In the genomic region with DNA sequence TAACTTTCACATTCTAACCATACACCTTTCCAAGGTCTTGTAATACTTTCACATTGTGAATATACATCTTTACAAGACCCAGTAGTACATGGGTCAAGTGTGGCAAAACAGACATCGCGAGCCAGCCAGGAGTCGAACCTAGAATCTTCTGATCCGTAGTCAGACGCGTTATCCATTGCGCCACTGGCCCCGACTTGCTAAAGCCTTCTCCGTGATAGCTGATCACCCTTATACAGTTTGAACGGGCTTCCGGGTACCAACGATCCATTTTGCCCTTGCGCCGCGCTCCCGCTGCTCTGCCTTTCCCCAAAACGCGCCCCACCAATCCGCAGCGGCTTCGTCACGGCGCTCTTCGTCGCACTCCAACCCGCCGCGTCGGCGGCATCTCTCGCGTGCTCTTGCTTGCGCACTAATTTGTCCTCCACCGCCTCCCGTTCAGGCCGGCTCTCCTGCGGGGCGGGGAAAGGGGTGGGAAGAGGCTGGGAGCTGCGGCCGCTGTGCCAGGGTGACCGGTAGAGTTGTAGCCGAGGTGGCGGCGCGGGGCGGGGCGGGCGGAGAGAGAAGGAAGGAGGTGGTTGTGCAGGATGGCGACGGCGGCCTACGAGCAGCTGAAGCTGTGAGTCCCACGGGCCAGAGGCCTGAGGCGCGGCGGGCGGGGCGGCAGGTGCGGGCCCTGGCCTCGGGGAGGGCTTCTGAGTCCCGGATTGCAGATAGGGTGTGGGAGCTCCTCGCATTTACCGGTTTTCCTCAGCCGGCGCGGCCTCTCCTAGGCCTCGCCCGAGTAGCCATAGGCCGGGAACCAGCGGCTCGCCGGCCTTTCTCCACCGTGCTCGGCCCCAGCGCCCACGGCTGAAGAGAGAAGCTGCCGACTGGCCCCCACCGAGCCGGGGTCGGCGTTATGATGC, we compare ENCODE assay signal across 1 cellular context.
TF ChIP-seq lines count a peak whose summit lies in the region.

A gene with protein sequence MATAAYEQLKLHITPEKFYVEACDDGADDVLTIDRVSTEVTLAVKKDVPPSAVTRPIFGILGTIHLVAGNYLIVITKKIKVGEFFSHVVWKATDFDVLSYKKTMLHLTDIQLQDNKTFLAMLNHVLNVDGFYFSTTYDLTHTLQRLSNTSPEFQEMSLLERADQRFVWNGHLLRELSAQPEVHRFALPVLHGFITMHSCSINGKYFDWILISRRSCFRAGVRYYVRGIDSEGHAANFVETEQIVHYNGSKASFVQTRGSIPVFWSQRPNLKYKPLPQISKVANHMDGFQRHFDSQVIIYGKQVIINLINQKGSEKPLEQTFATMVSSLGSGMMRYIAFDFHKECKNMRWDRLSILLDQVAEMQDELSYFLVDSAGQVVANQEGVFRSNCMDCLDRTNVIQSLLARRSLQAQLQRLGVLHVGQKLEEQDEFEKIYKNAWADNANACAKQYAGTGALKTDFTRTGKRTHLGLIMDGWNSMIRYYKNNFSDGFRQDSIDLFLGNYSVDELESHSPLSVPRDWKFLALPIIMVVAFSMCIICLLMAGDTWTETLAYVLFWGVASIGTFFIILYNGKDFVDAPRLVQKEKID (plus strand): TSS at position 515 of the 905 bp plus-strand sequence. CDS start 70 bp downstream, at position 585.

TF ChIP-seq in A549, 52 proteins besides CTCF, POLR2A, EP300 and RAD21 (continued from another document):
- TF ChIP-seq, protein P1, sequence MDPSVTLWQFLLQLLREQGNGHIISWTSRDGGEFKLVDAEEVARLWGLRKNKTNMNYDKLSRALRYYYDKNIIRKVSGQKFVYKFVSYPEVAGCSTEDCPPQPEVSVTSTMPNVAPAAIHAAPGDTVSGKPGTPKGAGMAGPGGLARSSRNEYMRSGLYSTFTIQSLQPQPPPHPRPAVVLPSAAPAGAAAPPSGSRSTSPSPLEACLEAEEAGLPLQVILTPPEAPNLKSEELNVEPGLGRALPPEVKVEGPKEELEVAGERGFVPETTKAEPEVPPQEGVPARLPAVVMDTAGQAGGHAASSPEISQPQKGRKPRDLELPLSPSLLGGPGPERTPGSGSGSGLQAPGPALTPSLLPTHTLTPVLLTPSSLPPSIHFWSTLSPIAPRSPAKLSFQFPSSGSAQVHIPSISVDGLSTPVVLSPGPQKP (IDR thresholded peaks at IDR 0.05; ENCODE audit: low read depth, low read length) = no peak
- TF ChIP-seq RARB (CRISPR knock-in tag; IDR thresholded peaks at IDR 0.05) (no peak), TP53 (CRISPR knock-in tag; IDR thresholded peaks at IDR 0.05) (no peak), ZC3H11A (IDR thresholded peaks at IDR 0.05) (no peak), MAZ (IDR thresholded peaks at IDR 0.05; ENCODE audit: borderline replicate concordance, low read depth, low read length) (no peak), FOSL2 (IDR thresholded peaks at IDR 0.05) (no peak), FOSL2 (CRISPR knock-in tag; IDR thresholded peaks at IDR 0.05) (peak; percentile 26; the same call in 1 of the 2 replicates), SREBF2 (IDR thresholded peaks at IDR 0.05) (peak; percentile 81), NPAS2 (CRISPR knock-in tag; IDR thresholded peaks at IDR 0.05; ENCODE audit: borderline replicate concordance) (no peak), MAFK (IDR thresholded peaks at IDR 0.05; ENCODE audit: partially characterized antibody) (no peak), HOXB13 (CRISPR knock-in tag; IDR thresholded peaks at IDR 0.05; ENCODE audit: low read depth) (no peak), CBX8 (IDR thresholded peaks at IDR 0.05) (no peak), RCOR1 (IDR thresholded peaks at IDR 0.05; ENCODE audit: low read depth, low read length) (no peak), MYC (IDR thresholded peaks at IDR 0.05; ENCODE audit: borderline replicate concordance, low read length) (0 out of 2 replicates have a peak, but pooled peaks have one; percentile 57), HEYL (CRISPR knock-in tag; IDR thresholded peaks at IDR 0.05) (no peak), EHMT2 (IDR thresholded peaks at IDR 0.05; ENCODE audit: low read depth) (no peak), CHD2 (IDR thresholded peaks at IDR 0.05; ENCODE audit: low read length, partially characterized antibody) (peak; percentile 62), ZSCAN20 (CRISPR knock-in tag; IDR thresholded peaks at IDR 0.05) (no peak), KDM5A (IDR thresholded peaks at IDR 0.05) (no peak), SMC3 (IDR thresholded peaks at IDR 0.05) (no peak), HDAC2 (IDR thresholded peaks at IDR 0.05) (no peak), RNF2 (IDR thresholded peaks at IDR 0.05; ENCODE audit: borderline replicate concordance, low read depth) (no peak), BHLHE40 (IDR thresholded peaks at IDR 0.05; ENCODE audit: low read depth, low read length) (no peak), ESRRA (IDR thresholded peaks at IDR 0.05; ENCODE audit: borderline replicate concordance, low read length) (no peak), NR3C1 (IDR thresholded peaks at IDR 0.05) (no peak), ZFP36 (IDR thresholded peaks at IDR 0.05; ENCODE audit: borderline replicate concordance, partially characterized antibody) (no peak), RFX5 (IDR thresholded peaks at IDR 0.05) (peak; percentile 75; the same call in 1 of the 2 replicates), CBX2 (IDR thresholded peaks at IDR 0.05; ENCODE audit: borderline replicate concordance, low read depth) (no peak), NFE2L2 (conservative IDR thresholded peaks at IDR 0.05; ENCODE audit: low read length) (no peak), HOXA7 (CRISPR knock-in tag; IDR thresholded peaks at IDR 0.05) (no peak), EHF (CRISPR knock-in tag; IDR thresholded peaks at IDR 0.05) (no peak), CEBPB (IDR thresholded peaks at IDR 0.05) (peak; percentile 40 to 58; a peak in 3 of 4 replicates), POLR2AphosphoS2 (conservative IDR thresholded peaks at IDR 0.05; ENCODE audit: low read length) (no peak), JUN (IDR thresholded peaks at IDR 0.05) (peak; percentile 35 to 75; a peak in 2 of 5 replicates), HOXB5 (CRISPR knock-in tag; IDR thresholded peaks at IDR 0.05) (no peak), CHD4 (IDR thresholded peaks at IDR 0.05; ENCODE audit: borderline replicate concordance) (no peak), JUNB (IDR thresholded peaks at IDR 0.05) (no peak), ZNF302 (CRISPR knock-in tag; IDR thresholded peaks at IDR 0.05) (no peak), TFCP2L1 (CRISPR knock-in tag; IDR thresholded peaks at IDR 0.05) (no peak), FOXS1 (CRISPR knock-in tag; IDR thresholded peaks at IDR 0.05) (no peak), FOSB (CRISPR knock-in tag; IDR thresholded peaks at IDR 0.05) (no peak)
- TF ChIP-seq, protein P2, sequence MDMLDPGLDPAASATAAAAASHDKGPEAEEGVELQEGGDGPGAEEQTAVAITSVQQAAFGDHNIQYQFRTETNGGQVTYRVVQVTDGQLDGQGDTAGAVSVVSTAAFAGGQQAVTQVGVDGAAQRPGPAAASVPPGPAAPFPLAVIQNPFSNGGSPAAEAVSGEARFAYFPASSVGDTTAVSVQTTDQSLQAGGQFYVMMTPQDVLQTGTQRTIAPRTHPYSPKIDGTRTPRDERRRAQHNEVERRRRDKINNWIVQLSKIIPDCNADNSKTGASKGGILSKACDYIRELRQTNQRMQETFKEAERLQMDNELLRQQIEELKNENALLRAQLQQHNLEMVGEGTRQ (IDR thresholded peaks at IDR 0.05) = no peak
- TF ChIP-seq, protein P3, sequence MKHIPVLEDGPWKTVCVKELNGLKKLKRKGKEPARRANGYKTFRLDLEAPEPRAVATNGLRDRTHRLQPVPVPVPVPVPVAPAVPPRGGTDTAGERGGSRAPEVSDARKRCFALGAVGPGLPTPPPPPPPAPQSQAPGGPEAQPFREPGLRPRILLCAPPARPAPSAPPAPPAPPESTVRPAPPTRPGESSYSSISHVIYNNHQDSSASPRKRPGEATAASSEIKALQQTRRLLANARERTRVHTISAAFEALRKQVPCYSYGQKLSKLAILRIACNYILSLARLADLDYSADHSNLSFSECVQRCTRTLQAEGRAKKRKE (CRISPR knock-in tag; IDR thresholded peaks at IDR 0.05; ENCODE audit: low read depth) = no peak
- TF ChIP-seq, protein P4, sequence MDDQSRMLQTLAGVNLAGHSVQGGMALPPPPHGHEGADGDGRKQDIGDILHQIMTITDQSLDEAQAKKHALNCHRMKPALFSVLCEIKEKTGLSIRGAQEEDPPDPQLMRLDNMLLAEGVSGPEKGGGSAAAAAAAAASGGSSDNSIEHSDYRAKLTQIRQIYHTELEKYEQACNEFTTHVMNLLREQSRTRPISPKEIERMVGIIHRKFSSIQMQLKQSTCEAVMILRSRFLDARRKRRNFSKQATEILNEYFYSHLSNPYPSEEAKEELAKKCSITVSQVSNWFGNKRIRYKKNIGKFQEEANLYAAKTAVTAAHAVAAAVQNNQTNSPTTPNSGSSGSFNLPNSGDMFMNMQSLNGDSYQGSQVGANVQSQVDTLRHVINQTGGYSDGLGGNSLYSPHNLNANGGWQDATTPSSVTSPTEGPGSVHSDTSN (IDR thresholded peaks at IDR 0.05) = no peak
- TF ChIP-seq, protein P5, sequence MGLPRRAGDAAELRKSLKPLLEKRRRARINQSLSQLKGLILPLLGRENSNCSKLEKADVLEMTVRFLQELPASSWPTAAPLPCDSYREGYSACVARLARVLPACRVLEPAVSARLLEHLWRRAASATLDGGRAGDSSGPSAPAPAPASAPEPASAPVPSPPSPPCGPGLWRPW (IDR thresholded peaks at IDR 0.05) = no peak
- TF ChIP-seq, protein P6, sequence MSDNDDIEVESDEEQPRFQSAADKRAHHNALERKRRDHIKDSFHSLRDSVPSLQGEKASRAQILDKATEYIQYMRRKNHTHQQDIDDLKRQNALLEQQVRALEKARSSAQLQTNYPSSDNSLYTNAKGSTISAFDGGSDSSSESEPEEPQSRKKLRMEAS (IDR thresholded peaks at IDR 0.05) = peak; percentile 91
- TF ChIP-seq, protein P7, sequence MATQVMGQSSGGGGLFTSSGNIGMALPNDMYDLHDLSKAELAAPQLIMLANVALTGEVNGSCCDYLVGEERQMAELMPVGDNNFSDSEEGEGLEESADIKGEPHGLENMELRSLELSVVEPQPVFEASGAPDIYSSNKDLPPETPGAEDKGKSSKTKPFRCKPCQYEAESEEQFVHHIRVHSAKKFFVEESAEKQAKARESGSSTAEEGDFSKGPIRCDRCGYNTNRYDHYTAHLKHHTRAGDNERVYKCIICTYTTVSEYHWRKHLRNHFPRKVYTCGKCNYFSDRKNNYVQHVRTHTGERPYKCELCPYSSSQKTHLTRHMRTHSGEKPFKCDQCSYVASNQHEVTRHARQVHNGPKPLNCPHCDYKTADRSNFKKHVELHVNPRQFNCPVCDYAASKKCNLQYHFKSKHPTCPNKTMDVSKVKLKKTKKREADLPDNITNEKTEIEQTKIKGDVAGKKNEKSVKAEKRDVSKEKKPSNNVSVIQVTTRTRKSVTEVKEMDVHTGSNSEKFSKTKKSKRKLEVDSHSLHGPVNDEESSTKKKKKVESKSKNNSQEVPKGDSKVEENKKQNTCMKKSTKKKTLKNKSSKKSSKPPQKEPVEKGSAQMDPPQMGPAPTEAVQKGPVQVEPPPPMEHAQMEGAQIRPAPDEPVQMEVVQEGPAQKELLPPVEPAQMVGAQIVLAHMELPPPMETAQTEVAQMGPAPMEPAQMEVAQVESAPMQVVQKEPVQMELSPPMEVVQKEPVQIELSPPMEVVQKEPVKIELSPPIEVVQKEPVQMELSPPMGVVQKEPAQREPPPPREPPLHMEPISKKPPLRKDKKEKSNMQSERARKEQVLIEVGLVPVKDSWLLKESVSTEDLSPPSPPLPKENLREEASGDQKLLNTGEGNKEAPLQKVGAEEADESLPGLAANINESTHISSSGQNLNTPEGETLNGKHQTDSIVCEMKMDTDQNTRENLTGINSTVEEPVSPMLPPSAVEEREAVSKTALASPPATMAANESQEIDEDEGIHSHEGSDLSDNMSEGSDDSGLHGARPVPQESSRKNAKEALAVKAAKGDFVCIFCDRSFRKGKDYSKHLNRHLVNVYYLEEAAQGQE (IDR thresholded peaks at IDR 0.05) = no peak
- TF ChIP-seq, protein P8, sequence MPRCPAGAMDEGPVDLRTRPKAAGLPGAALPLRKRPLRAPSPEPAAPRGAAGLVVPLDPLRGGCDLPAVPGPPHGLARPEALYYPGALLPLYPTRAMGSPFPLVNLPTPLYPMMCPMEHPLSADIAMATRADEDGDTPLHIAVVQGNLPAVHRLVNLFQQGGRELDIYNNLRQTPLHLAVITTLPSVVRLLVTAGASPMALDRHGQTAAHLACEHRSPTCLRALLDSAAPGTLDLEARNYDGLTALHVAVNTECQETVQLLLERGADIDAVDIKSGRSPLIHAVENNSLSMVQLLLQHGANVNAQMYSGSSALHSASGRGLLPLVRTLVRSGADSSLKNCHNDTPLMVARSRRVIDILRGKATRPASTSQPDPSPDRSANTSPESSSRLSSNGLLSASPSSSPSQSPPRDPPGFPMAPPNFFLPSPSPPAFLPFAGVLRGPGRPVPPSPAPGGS (IDR thresholded peaks at IDR 0.05) = no peak
- TF ChIP-seq, protein P9, sequence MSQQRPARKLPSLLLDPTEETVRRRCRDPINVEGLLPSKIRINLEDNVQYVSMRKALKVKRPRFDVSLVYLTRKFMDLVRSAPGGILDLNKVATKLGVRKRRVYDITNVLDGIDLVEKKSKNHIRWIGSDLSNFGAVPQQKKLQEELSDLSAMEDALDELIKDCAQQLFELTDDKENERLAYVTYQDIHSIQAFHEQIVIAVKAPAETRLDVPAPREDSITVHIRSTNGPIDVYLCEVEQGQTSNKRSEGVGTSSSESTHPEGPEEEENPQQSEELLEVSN (IDR thresholded peaks at IDR 0.05; ENCODE audit: borderline replicate concordance, low read depth) = peak; percentile 79
